Comparison of ENCODE assay signal across 8 cellular contexts in the genomic region with DNA sequence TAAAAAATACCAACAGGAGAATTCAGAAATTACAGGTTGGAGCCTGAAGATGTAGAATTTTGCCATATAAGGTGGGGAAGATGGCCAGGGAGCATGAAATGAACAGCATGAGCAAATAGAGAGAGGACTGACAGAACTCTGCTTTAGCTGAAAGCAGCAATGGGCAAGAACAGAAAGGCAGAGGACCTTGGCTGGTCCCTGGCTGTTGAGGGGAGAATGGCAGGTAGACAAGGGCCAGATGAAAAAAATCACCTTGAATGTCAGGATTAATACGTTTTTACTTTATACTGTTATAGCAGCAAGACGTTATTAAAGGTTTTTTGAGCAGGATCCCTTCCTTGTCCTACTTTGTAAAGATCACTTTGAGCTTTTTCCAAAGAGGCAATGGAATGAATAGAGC. TPM values are rescaled to one million over a fixed set of nuclear protein-coding genes. Genes with fewer than 3 reads are reported as not detected.
A peak's percentile ranks its signal among the peaks of the same experiment; 100 is the strongest.
DNase-seq lines count a peak whose midpoint lies in the region; ATAC-seq and TF ChIP-seq lines count a peak whose summit lies in the region.

No MANE protein-coding gene starts in this region.

- peak overlapping the region; percentile 75 to 98 (median 92) for H3K4me3 ChIP-seq in Peyer's patch
- peak overlapping the region; percentile 79 to 94 for H3K4me3 ChIP-seq in esophagus (ENCODE audit: low read depth in 1 of 2, low read length in 2 of 2)
- H3K4me3 ChIP-seq in skeletal muscle cell (ENCODE audit: low read depth, low read length), result peak overlapping the region; percentile 89

- DNase-seq in activated T-cell treated with anti-CD3 and anti-CD28 coated beads, Interleukin-2, amount 50 U/mL, for 4 hours, result no peak
- no peak for DNase-seq in activated T-cell treated with anti-CD3 and anti-CD28 coated beads, Interleukin-2, amount 50 U/mL, for 48 hours
- DNase-seq in Peyer's patch (no peak), skeletal muscle cell (ENCODE audit: low read depth) (no peak), amniotic stem cell (lab: John Stamatoyannopoulos, UW) (no peak), AG08396 (ENCODE audit: low spot score) (no peak)

- H3K9me3 Mint-ChIP-seq in activated T-cell treated with anti-CD3 and anti-CD28 coated beads, Interleukin-2, amount 50 U/mL, for 4 hours, result no peaks in the 10 kb centered on the region

- H3K27ac ChIP-seq in Peyer's patch, result no peak overlapping the region
- H3K27ac ChIP-seq in esophagus (ENCODE audit: low read depth in 2 of 2, low read length in 1 of 2), result peak overlapping the region in 1 of 2 donors; percentile 49

- no peak for ATAC-seq in activated T-cell treated with anti-CD3 and anti-CD28 coated beads, Interleukin-2, amount 50 U/mL, for 4 hours
- ATAC-seq in HG03159 (IDR thresholded peaks at IDR 0.05; ENCODE audit: unreplicated experiment), result no peak

- TF ChIP-seq POLR2A in Peyer's patch (IDR thresholded peaks at IDR 0.05), result no peak

- peak in 2 of 6 experiments; percentile 10 to 23 for TF ChIP-seq CTCF in Peyer's patch (IDR thresholded peaks at IDR 0.05)

- H3K4me1 Mint-ChIP-seq in activated T-cell treated with anti-CD3 and anti-CD28 coated beads, Interleukin-2, amount 50 U/mL, for 4 hours (ENCODE audit: low read depth), result peaks cover 30% of the 10 kb centered on the region

- H3K27me3 Mint-ChIP-seq in activated T-cell treated with anti-CD3 and anti-CD28 coated beads, Interleukin-2, amount 50 U/mL, for 4 hours (ENCODE audit: low read depth), result peaks cover 5% of the 10 kb centered on the region

- H3K27me3 ChIP-seq in Peyer's patch (no peaks in the 10 kb centered on the region), esophagus (ENCODE audit: control insufficient read depth in 1 of 2, insufficient read depth in 2 of 2, low read length in 2 of 2) (no peaks in the 10 kb centered on the region)

- peaks cover 0 to 19% (median 5%) of the 10 kb centered on the region in 4 donors for H3K4me1 ChIP-seq in Peyer's patch
- no peaks in the 10 kb centered on the region for H3K4me1 ChIP-seq in esophagus (ENCODE audit: control insufficient read depth in 2 of 2, insufficient read depth in 2 of 2, low read length in 1 of 2)

- H3K9me3 ChIP-seq in Peyer's patch, result no peaks in the 10 kb centered on the region
- H3K9me3 ChIP-seq in esophagus (ENCODE audit: control insufficient read depth in 2 of 2, insufficient read depth in 1 of 2, low read depth in 1 of 2, low read length in 1 of 2), result no peaks in the 10 kb centered on the region

- H3K36me3 Mint-ChIP-seq in activated T-cell treated with anti-CD3 and anti-CD28 coated beads, Interleukin-2, amount 50 U/mL, for 4 hours (ENCODE audit: insufficient read depth), result peaks cover 24% of the 10 kb centered on the region

- peak overlapping the region; percentile 90 for H3K4me3 Mint-ChIP-seq in activated T-cell treated with anti-CD3 and anti-CD28 coated beads, Interleukin-2, amount 50 U/mL, for 4 hours

- H3K36me3 ChIP-seq in Peyer's patch (no peaks in the 10 kb centered on the region), esophagus (ENCODE audit: control insufficient read depth in 2 of 2, insufficient read depth in 2 of 2, low read length in 1 of 2) (peaks cover 2 to 3% of the 10 kb centered on the region in 2 donors)

- WGBS in esophagus, 2 donors, result 25 to 38% methylated on average over 2 of the region's 2 CpGs

RNA-seq across cellular contexts. Expression of a gene that starts 1.0 kb away (rescaled TPM):
- total RNA-seq in activated T-cell treated with anti-CD3 and anti-CD28 coated beads, Interleukin-2, amount 50 U/mL, for 4 hours, result 10 to 100 TPM; 79.9 to 82.7 (median 81.5) TPM
- 10 to 100 TPM in 1 of 4 donors, 1 to 10 TPM in 3; 6.0 to 14.0 (median 6.4) TPM for total RNA-seq in Peyer's patch
- polyA plus RNA-seq in esophagus, result 10 to 100 TPM; 12.0 to 20.6 TPM

RNA-seq across cellular contexts. Expression of a gene that starts 12.1 kb away (rescaled TPM):
- total RNA-seq in activated T-cell treated with anti-CD3 and anti-CD28 coated beads, Interleukin-2, amount 50 U/mL, for 4 hours, result 10 to 100 TPM; 27.2 to 27.7 (median 27.4) TPM
- total RNA-seq in Peyer's patch, result 10 to 100 TPM; 25.6 to 39.1 (median 28.9) TPM
- 10 to 100 TPM; 12.9 to 15.9 TPM for polyA plus RNA-seq in esophagus

RNA-seq across cellular contexts. Expression of a gene that starts 34.4 kb away (rescaled TPM):
- under 1 TPM; 0.26 to 0.52 (median 0.28) TPM for total RNA-seq in activated T-cell treated with anti-CD3 and anti-CD28 coated beads, Interleukin-2, amount 50 U/mL, for 4 hours
- 1 to 10 TPM in 3 of 4 donors, under 1 TPM in 1; 0.35 to 5.8 (median 2.9) TPM for total RNA-seq in Peyer's patch
- polyA plus RNA-seq in esophagus, result under 1 TPM; 0.73 to 0.81 TPM

Comparison
In these comparisons a context has a peak if more than half of its experiments do, and no peak if none do; other contexts are left out.
1. RNA of a gene that starts 1.0 kb away (total RNA-seq): 79.9 to 82.7 TPM in activated T-cell treated with anti-CD3 and anti-CD28 coated beads, Interleukin-2, amount 50 U/mL, for 4 hours; 6.0 to 14.0 TPM in Peyer's patch; every median in the first group is over 4 times any median in the second.
2. Peak in every context shown above with its lines, with median percentiles within 50 percentile points of each other: H3K4me3 ChIP-seq.